In the genomic region with DNA sequence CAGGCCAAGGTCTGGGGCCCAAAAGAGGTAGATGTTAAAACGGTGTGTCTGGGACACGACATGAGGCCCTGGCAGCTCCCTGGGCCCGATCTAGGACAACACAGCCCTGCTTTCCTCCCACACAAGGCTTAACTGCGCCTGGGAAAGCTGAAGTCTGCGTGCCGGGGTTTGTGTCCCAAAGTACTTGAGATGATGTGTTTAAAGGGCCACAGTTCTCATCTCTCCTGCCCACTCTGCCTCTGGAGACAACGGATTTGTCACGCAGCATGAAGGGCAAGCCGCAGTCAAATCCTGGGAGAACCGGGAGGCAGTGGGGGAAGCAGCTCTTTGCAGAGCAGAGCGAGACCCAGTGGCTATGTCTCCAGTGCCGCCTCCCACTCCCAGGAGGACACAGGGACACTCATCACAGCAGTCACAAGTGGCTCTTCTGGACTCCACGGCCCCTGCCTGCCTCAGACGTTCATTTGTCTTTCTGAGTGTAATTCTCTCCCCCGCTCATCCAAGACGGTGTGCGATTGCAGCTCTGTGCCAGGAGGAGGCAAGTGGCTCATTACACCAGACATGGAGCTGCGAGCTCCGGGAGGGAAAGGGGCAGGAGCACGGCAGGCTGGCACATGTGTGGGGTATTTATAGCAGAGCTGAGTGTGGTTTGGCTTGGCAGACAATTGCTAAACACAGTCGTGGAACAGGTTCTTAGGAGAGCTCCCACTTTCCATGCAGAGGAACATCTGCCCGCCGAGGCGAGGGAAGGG, we compare ENCODE assay signal across 10 cellular contexts. TPM values are rescaled to one million over a fixed set of nuclear protein-coding genes. Genes with fewer than 3 reads are reported as not detected.
DNase-seq lines count a peak whose midpoint lies in the region; ATAC-seq and TF ChIP-seq lines count a peak whose summit lies in the region.
"Had no signal": no experiment of that assay in that cellular context is flagged by ENCODE, and none has a peak within 500 bp of the region (broad histone marks: within the 10 kb centered on the region; RNA-seq: fewer than 3 reads in every experiment).

No MANE protein-coding gene starts in this region.

- H3K4me3 ChIP-seq in aorta (ENCODE audit: low read length in 2 of 2) = peak overlapping the region; percentile 4 to 35
- H3K4me3 ChIP-seq in Caco-2 (ENCODE audit: low read depth, low read length) = no peak overlapping the region
- H3K4me3 ChIP-seq: BLaER1 had no signal

- POLR2A ChIA-PET in Caco-2 (lab: Charles Lee) = no interaction called here

- H3K9me3 Mint-ChIP-seq in mesothelial cell of epicardium (no peaks in the 10 kb centered on the region), Caco-2 (ENCODE audit: unreplicated experiment) (no peaks in the 10 kb centered on the region)
- H3K9me3 Mint-ChIP-seq: dendritic cell treated with granulocyte-macrophage colony-stimulating factor and Interleukin-4, amounts not matched to agents 40 ng/mL and 50 ng/mL, for 4 days had no signal

- H3K4me1 ChIP-seq in aorta (ENCODE audit: control insufficient read depth in 1 of 2, insufficient read depth in 2 of 2, low read length in 2 of 2) (no peaks in the 10 kb centered on the region), Caco-2 (no peaks in the 10 kb centered on the region)

- ATAC-seq in Right ventricle myocardium inferior = peak; percentile 84
- ATAC-seq in aorta (ENCODE audit: low FRiP score) = peak; percentile 58
- ATAC-seq in GM18505 (IDR thresholded peaks at IDR 0.05; ENCODE audit: unreplicated experiment) = no peak

- H3K27me3 Mint-ChIP-seq in mesothelial cell of epicardium (ENCODE audit: low read depth) (peaks cover 2% of the 10 kb centered on the region), Caco-2 (ENCODE audit: insufficient read depth, unreplicated experiment) (no peaks in the 10 kb centered on the region)

- DNase-seq in Right ventricle myocardium inferior (ENCODE audit: missing footprints) = peak; percentile 65
- DNase-seq in cardiac septum (ENCODE audit: low spot score) = no peak
- DNase-seq in T47D (ENCODE audit: low read depth in 1 of 2, low spot score in 1 of 2) = peak; percentile 49 to 76
- no peak for DNase-seq in mesothelial cell of epicardium (ENCODE audit: low spot score in 2 of 2, unreplicated experiment in 2 of 2)
- DNase-seq in aorta = peak in 1 of 2 donors; percentile 62
- no peak for DNase-seq in SKM-1 treated with dmso at 0.1 percent for 144 hours (lab: John Stamatoyannopoulos, UW; ENCODE audit: unreplicated experiment)
- DNase-seq in Caco-2 = no peak

- H3K27ac Mint-ChIP-seq in mesothelial cell of epicardium (peak overlapping the region; percentile 90), Caco-2 (ENCODE audit: unreplicated experiment) (no peak overlapping the region)
- H3K27ac Mint-ChIP-seq: dendritic cell treated with granulocyte-macrophage colony-stimulating factor and Interleukin-4, amounts not matched to agents 40 ng/mL and 50 ng/mL, for 4 days had no signal

- H3K4me1 Mint-ChIP-seq in mesothelial cell of epicardium = peaks cover 43% of the 10 kb centered on the region
- no peaks in the 10 kb centered on the region for H3K4me1 Mint-ChIP-seq in Caco-2 (ENCODE audit: low read depth, unreplicated experiment)

- H3K36me3 ChIP-seq in aorta (ENCODE audit: control insufficient read depth in 1 of 2, insufficient read depth in 2 of 2, low read length in 1 of 2) = no peaks in the 10 kb centered on the region
- H3K36me3 ChIP-seq in Caco-2 (ENCODE audit: control insufficient read depth, insufficient read depth, low read length) = no peaks in the 10 kb centered on the region
- H3K36me3 ChIP-seq: BLaER1 had no signal

- H3K9me3 ChIP-seq in aorta (ENCODE audit: control insufficient read depth, low read length) (no peaks in the 10 kb centered on the region), Caco-2 (no peaks in the 10 kb centered on the region)
- H3K9me3 ChIP-seq: BLaER1 had no signal

- no peaks in the 10 kb centered on the region for H3K36me3 Mint-ChIP-seq in mesothelial cell of epicardium
- H3K36me3 Mint-ChIP-seq in Caco-2 (ENCODE audit: insufficient read depth, unreplicated experiment) = no peaks in the 10 kb centered on the region

- H3K27ac ChIP-seq in aorta (ENCODE audit: low read depth in 1 of 2, low read length in 2 of 2) = no peak overlapping the region
- H3K27ac ChIP-seq: BLaER1 had no signal

- no peaks in the 10 kb centered on the region for H3K27me3 ChIP-seq in aorta (ENCODE audit: control insufficient read depth in 1 of 2, insufficient read depth in 2 of 2, low read length in 1 of 2)
- H3K27me3 ChIP-seq in Caco-2 (replicated peaks; ENCODE audit: control insufficient read depth, insufficient read depth, low read length) = no peaks in the 10 kb centered on the region
- H3K27me3 ChIP-seq: BLaER1 had no signal

- no TSS peak for BruUV-seq in Caco-2 (replicated peaks; lab: Mats Ljungman, UMichigan)

- CTCF ChIA-PET in Caco-2 (lab: Charles Lee) = interaction anchor here (1.0 kb wide), 1 partner anchor 37 kb away, joined by 3 read pairs; no protein-coding TSS in a partner anchor

- TF ChIP-seq CTCF in mesothelial cell of epicardium (IDR thresholded peaks at IDR 0.05; ENCODE audit: unreplicated experiment) (no peak), Caco-2 (IDR thresholded peaks at IDR 0.05; ENCODE audit: insufficient read depth in 1 of 2, low read depth in 1 of 2, low read length in 1 of 2, severe bottlenecking in 1 of 2, unreplicated experiment in 1 of 2) (no peak)

- TF ChIP-seq POLR2A in GM18505 (IDR thresholded peaks at IDR 0.05; ENCODE audit: borderline replicate concordance, extremely low read depth, insufficient read depth, insufficient read length) = no peak

- H3K4me3 Mint-ChIP-seq in mesothelial cell of epicardium (peak overlapping the region; percentile 20), Caco-2 (ENCODE audit: unreplicated experiment) (no peak overlapping the region)
- H3K4me3 Mint-ChIP-seq: dendritic cell treated with granulocyte-macrophage colony-stimulating factor and Interleukin-4, amounts not matched to agents 40 ng/mL and 50 ng/mL, for 4 days had no signal

- in situ Hi-C loops in T47D (cut with HindIII; ENCODE audit: low pct_unique_long_range_greater_than_20kb, low sequenced_read_pairs) = no loop called here

- WGBS in aorta, 2 donors = 12% methylated on average over 24 of the region's 24 CpGs

- intact Hi-C loops in Right ventricle myocardium inferior (cut with DNase I) = no loop called here
- intact Hi-C loops in cardiac septum (cut with DNase I) = loop anchor here (1.0 kb wide), 1 partner anchor 20 kb away; no protein-coding TSS in a partner anchor
- intact Hi-C loops in aorta (cut with DNase I) = no loop called here
- intact Hi-C loops in Caco-2 (cut with micrococcal nuclease; ENCODE audit: unreplicated experiment) = no loop called here

RNA-seq across cellular contexts. Expression of a gene that starts 57.7 kb away (rescaled TPM):
- 22.7 TPM for total RNA-seq in Right ventricle myocardium inferior
- total RNA-seq in cardiac septum = 25.6 TPM
- 98.6 to 103 TPM (median 102 TPM) in 3 replicates for total RNA-seq in mesothelial cell of epicardium
- total RNA-seq in aorta = 10 to 100 TPM; 49.6 to 55.6 TPM
- 10 to 100 TPM in 1 of 2 donors, 1 to 10 TPM in 1; 6.1 to 38.8 TPM for polyA plus RNA-seq in aorta
- total RNA-seq in Caco-2 (2022) = 29.9 and 31.4 TPM in 2 replicates

RNA-seq across cellular contexts. Expression of a gene that starts 58.8 kb away (rescaled TPM):
- total RNA-seq in Right ventricle myocardium inferior (not detected), cardiac septum (0.57 TPM), mesothelial cell of epicardium (1.1 to 1.6 TPM (median 1.5 TPM) in 3 replicates), aorta (1 to 10 TPM in 1 of 2 donors, under 1 TPM in 1; 0.75 to 1.2 TPM), Caco-2 (2022) (not detected in 2 replicates)
- 1 to 10 TPM; 3.4 to 5.9 TPM for polyA plus RNA-seq in aorta

Comparison
In these comparisons a context has a peak if more than half of its experiments do, and no peak if none do; other contexts are left out.
1. DNase-seq: peak in Right ventricle myocardium inferior (single experiment) and T47D (2 of 2); none in cardiac septum (single experiment), mesothelial cell of epicardium (0 of 2), SKM-1 treated with dmso at 0.1 percent for 144 hours (single experiment) and Caco-2 (0 of 2).